ENCODE assay signal across 21 cellular contexts in the genomic region with DNA sequence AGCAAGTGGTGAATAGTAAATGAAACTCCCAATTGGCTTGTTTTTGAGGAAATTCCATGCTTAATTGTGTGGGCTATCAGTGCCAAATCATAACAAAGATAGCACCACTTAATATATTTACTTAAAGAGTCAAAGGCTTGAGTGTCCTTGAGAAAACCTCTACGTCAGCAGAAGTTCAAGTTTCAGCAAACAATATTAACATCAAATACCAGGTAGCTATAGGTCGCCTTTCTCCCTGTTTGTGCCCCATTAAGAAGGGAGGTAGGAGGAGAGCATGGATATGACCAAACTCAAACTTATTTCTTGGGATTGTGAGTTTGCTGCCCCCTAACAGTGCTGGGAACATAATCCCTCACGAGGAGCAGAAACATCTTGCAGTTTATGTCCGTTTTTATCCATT.
"Had no signal": no experiment of that assay in that cellular context is flagged by ENCODE, and none has a peak within 500 bp of the region (broad histone marks: within the 10 kb centered on the region; RNA-seq: fewer than 3 reads in every experiment).

No MANE protein-coding gene starts in this region.

- H3K9me3 Mint-ChIP-seq: activated CD4-positive, alpha-beta memory T cell treated with anti-CD3 and anti-CD28 coated beads for 36 hours; activated T-helper 1 cell treated with anti-CD3 and anti-CD28 coated beads, Interleukin-12 subunit alpha, Interleukin-12 subunit beta, Interleukin-2, Interleukin-4 antibody, amounts not matched to agents 30 ng/mL and 10 ng/mL and 1 ng/mL, durations not matched to agents 14 hours and 24 hours and 36 hours; neural progenitor cell; T-helper 2 cell treated with Interferon-gamma antibody and Interleukin-4, amounts not matched to agents 5 μg/mL and 100 μg/mL, for 36 hours had no signal

- H3K4me1 ChIP-seq: gastroesophageal sphincter, heart left ventricle, neural progenitor cell, psoas muscle, suprapubic skin, upper lobe of left lung had no signal

- H3K9ac ChIP-seq: neural progenitor cell had no signal

- H3K27ac Mint-ChIP-seq: activated CD4-positive, alpha-beta memory T cell treated with anti-CD3 and anti-CD28 coated beads for 36 hours; activated CD4-positive, alpha-beta T cell treated with anti-CD3 and anti-CD28 coated beads for 36 hours; activated naive CD8-positive, alpha-beta T cell; activated T-helper 1 cell treated with anti-CD3 and anti-CD28 coated beads, Interleukin-12 subunit alpha, Interleukin-12 subunit beta, Interleukin-2, Interleukin-4 antibody, amounts not matched to agents 30 ng/mL and 10 ng/mL and 1 ng/mL, durations not matched to agents 14 hours and 24 hours and 36 hours; naive thymus-derived CD4-positive, alpha-beta T cell; neural progenitor cell; stimulated activated naive CD8-positive, alpha-beta T cell treated with anti-CD3 and anti-CD28 coated beads, Interleukin-15, Interleukin-2, amounts not matched to agents 100 ng/mL and 50 ng/mL, for 24 hours; T-helper 2 cell treated with Interferon-gamma antibody and Interleukin-4, amounts not matched to agents 5 μg/mL and 100 μg/mL, for 36 hours; WTC11 had no signal

- H3K27ac ChIP-seq: gastroesophageal sphincter, heart left ventricle, neural progenitor cell, psoas muscle, skin epidermis, suprapubic skin, upper lobe of left lung had no signal

- H3K36me3 Mint-ChIP-seq: activated CD4-positive, alpha-beta memory T cell treated with anti-CD3 and anti-CD28 coated beads for 36 hours; activated naive CD8-positive, alpha-beta T cell; naive thymus-derived CD4-positive, alpha-beta T cell; neural progenitor cell; WTC11 had no signal

- H3K4me3 Mint-ChIP-seq: activated CD4-positive, alpha-beta memory T cell treated with anti-CD3 and anti-CD28 coated beads for 36 hours; activated CD4-positive, alpha-beta T cell treated with anti-CD3 and anti-CD28 coated beads for 36 hours; activated naive CD8-positive, alpha-beta T cell; activated T-helper 1 cell treated with anti-CD3 and anti-CD28 coated beads, Interleukin-12 subunit alpha, Interleukin-12 subunit beta, Interleukin-2, Interleukin-4 antibody, amounts not matched to agents 30 ng/mL and 10 ng/mL and 1 ng/mL, durations not matched to agents 14 hours and 24 hours and 36 hours; naive thymus-derived CD4-positive, alpha-beta T cell; neural progenitor cell; stimulated activated naive CD8-positive, alpha-beta T cell treated with anti-CD3 and anti-CD28 coated beads, Interleukin-15, Interleukin-2, amounts not matched to agents 100 ng/mL and 50 ng/mL, for 24 hours; T-helper 2 cell treated with Interferon-gamma antibody and Interleukin-4, amounts not matched to agents 5 μg/mL and 100 μg/mL, for 36 hours; WTC11 had no signal

- H3K9me3 ChIP-seq: gastroesophageal sphincter, heart left ventricle, psoas muscle, suprapubic skin, upper lobe of left lung had no signal

- H3K4me3 ChIP-seq: gastroesophageal sphincter, heart left ventricle, neural progenitor cell, psoas muscle, skin epidermis, suprapubic skin, upper lobe of left lung had no signal

- H2AFZ ChIP-seq: neural progenitor cell had no signal

- DNase-seq: activated CD4-positive, alpha-beta memory T cell treated with anti-CD3 and anti-CD28 coated beads for 36 hours; activated CD4-positive, alpha-beta T cell treated with anti-CD3 and anti-CD28 coated beads for 36 hours; activated T-cell treated with anti-CD3 and anti-CD28 coated beads for 4 hours; effector CD4-positive, alpha-beta T cell; heart left ventricle; mesendoderm; naive thymus-derived CD4-positive, alpha-beta T cell; psoas muscle; right cardiac atrium; stimulated activated CD4-positive, alpha-beta T cell treated with anti-CD3 and anti-CD28 coated beads, Interleukin-2, amount 100 ng/mL, for 48 hours; upper lobe of left lung had no signal

- H3K4me1 Mint-ChIP-seq: activated CD4-positive, alpha-beta T cell treated with anti-CD3 and anti-CD28 coated beads for 36 hours; naive thymus-derived CD4-positive, alpha-beta T cell; neural progenitor cell; WTC11 had no signal

- H3K27me3 ChIP-seq: gastroesophageal sphincter, heart left ventricle, suprapubic skin, upper lobe of left lung had no signal

- ATAC-seq: activated CD4-positive, alpha-beta T cell treated with anti-CD3 and anti-CD28 coated beads for 36 hours; esophagus mucosa; gastroesophageal sphincter; heart left ventricle; naive thymus-derived CD4-positive, alpha-beta T cell; psoas muscle; right cardiac atrium; WTC11 had no signal

- H3K36me3 ChIP-seq: gastroesophageal sphincter, heart left ventricle, neural progenitor cell, suprapubic skin, upper lobe of left lung had no signal

- H3K4me2 ChIP-seq: neural progenitor cell had no signal
